38 cellular contexts compared by ENCODE assay signal in the genomic region with DNA sequence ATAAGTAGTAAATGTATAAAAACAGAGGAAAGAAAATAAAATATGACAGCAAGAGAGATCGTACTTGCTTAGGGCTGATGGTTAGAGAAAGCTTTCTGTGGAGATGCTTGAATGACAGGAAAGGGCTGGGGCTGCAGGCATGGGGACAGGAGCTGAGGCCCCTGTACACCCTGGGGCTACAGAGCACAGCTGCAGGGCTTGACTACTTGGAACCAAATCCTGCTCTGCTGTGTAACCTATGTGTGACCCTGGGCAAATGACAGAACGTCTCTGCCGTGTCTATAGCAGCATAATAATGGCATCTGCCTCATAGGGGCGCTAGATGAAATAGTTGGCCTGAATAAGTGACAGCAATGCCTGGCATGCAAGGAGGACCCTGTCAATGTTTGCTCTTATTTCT.
"Had no signal": no experiment of that assay in that cellular context is flagged by ENCODE, and none has a peak within 500 bp of the region (broad histone marks: within the 10 kb centered on the region; RNA-seq: fewer than 3 reads in every experiment).

No MANE protein-coding gene starts in this region.

- H3K36me3 ChIP-seq: brain microvascular endothelial cell, Peyer's patch had no signal

- H3K4me1 ChIP-seq: Peyer's patch had no signal

- H3K4me3 ChIP-seq: Peyer's patch had no signal

- ATAC-seq: activated T-cell treated with anti-CD3 and anti-CD28 coated beads, Interleukin-2, amount 50 U/mL, for 4 hours; PC-3 had no signal

- H3K9me3 ChIP-seq: Peyer's patch had no signal

- H3K4me1 Mint-ChIP-seq: activated B cell treated with CpG ODN at 0.5 μM for 24 hours; activated naive CD8-positive, alpha-beta T cell treated with anti-CD3 and anti-CD28 coated beads for 36 hours; central memory CD8-positive, alpha-beta T cell had no signal

- H3K27me3 ChIP-seq: brain microvascular endothelial cell, Peyer's patch had no signal

- H3K27ac Mint-ChIP-seq: activated B cell treated with CpG ODN at 0.5 μM for 24 hours; activated CD4-positive, alpha-beta memory T cell treated with anti-CD3 and anti-CD28 coated beads for 36 hours; activated naive CD8-positive, alpha-beta T cell treated with anti-CD3 and anti-CD28 coated beads for 36 hours; activated T-helper 1 cell treated with anti-CD3 and anti-CD28 coated beads, Interleukin-12 subunit alpha, Interleukin-12 subunit beta, Interleukin-2, Interleukin-4 antibody, amounts not matched to agents 30 ng/mL and 10 ng/mL and 1 ng/mL, durations not matched to agents 14 hours and 24 hours and 36 hours had no signal

- H3K27ac ChIP-seq: brain microvascular endothelial cell, Peyer's patch, VCaP had no signal

- H3K36me3 Mint-ChIP-seq: activated naive CD8-positive, alpha-beta T cell treated with anti-CD3 and anti-CD28 coated beads for 36 hours had no signal

- DNase-seq: activated B cell treated with CpG ODN at 0.5 μM for 24 hours; activated CD4-positive, alpha-beta memory T cell treated with anti-CD3 and anti-CD28 coated beads for 36 hours; activated CD4-positive, alpha-beta T cell treated with anti-CD3 and anti-CD28 coated beads for 4 hours; activated CD4-positive, alpha-beta T cell treated with anti-CD3 and anti-CD28 coated beads, Interleukin-2, amount 50 U/mL, for 1 hour; activated CD4-positive, CD25-positive, alpha-beta regulatory T cell treated with anti-CD3 and anti-CD28 coated beads, Interleukin-2, amount 50 U/mL, for 72 hours; activated CD8-positive, alpha-beta memory T cell treated with anti-CD3 and anti-CD28 coated beads, Interleukin-2, amount 50 U/mL, for 4 hours; activated naive CD4-positive, alpha-beta T cell; activated naive CD4-positive, alpha-beta T cell treated with anti-CD3 and anti-CD28 coated beads, Interleukin-2, amount 50 U/mL, for 16 hours; activated naive CD8-positive, alpha-beta T cell treated with anti-CD3 and anti-CD28 coated beads for 36 hours; activated T-cell treated with anti-CD3 and anti-CD28 coated beads for 4 hours; activated T-cell treated with anti-CD3 and anti-CD28 coated beads, Interleukin-2, amount 50 U/mL, for 4 hours; amniotic stem cell; aorta; brain microvascular endothelial cell; KG1; MM.1S; NCI-H1092; NCI-H1417; NCI-H146; NCI-H187; NCI-H2029 treated with DMSO at 0.1 percent for 48 hours; NCI-H2107; NCI-H2171; NCI-H510A; NCI-H526; NCI-H748 treated with DMSO at 0.1 percent for 48 hours; NK-92 treated with Interleukin-12 subunit alpha and Interleukin-12 subunit beta, amount 100 ng/mL, for 24 hours; PC-3; RPMI8226; SIG-M5; SW 1271; T-helper 1 cell; T-helper 2 cell; T-helper 9 cell had no signal

- H3K27me3 Mint-ChIP-seq: activated CD4-positive, alpha-beta memory T cell treated with anti-CD3 and anti-CD28 coated beads for 36 hours; activated naive CD8-positive, alpha-beta T cell treated with anti-CD3 and anti-CD28 coated beads for 36 hours had no signal

- H3K4me3 Mint-ChIP-seq: activated B cell treated with CpG ODN at 0.5 μM for 24 hours; activated CD4-positive, alpha-beta memory T cell treated with anti-CD3 and anti-CD28 coated beads for 36 hours; activated naive CD8-positive, alpha-beta T cell treated with anti-CD3 and anti-CD28 coated beads for 36 hours; activated T-cell treated with anti-CD3 and anti-CD28 coated beads, Interleukin-2, amount 50 U/mL, for 4 hours; activated T-helper 1 cell treated with anti-CD3 and anti-CD28 coated beads, Interleukin-12 subunit alpha, Interleukin-12 subunit beta, Interleukin-2, Interleukin-4 antibody, amounts not matched to agents 30 ng/mL and 10 ng/mL and 1 ng/mL, durations not matched to agents 14 hours and 24 hours and 36 hours; central memory CD8-positive, alpha-beta T cell had no signal

- H3K9me3 Mint-ChIP-seq: activated CD4-positive, alpha-beta memory T cell treated with anti-CD3 and anti-CD28 coated beads for 36 hours; activated naive CD8-positive, alpha-beta T cell treated with anti-CD3 and anti-CD28 coated beads for 36 hours had no signal
